ENCODE assay signal across 26 cellular contexts in genomic region chr6:160737934-160738333, GRCh38. TPM values are rescaled to one million over a fixed set of nuclear protein-coding genes. Genes with fewer than 3 reads are reported as not detected.
"Had no signal": no experiment of that assay in that cellular context is flagged by ENCODE, and none has a peak within 500 bp of the region (broad histone marks: within the 10 kb centered on the region; RNA-seq: fewer than 3 reads in every experiment).

No MANE protein-coding gene starts in this region.

- H3K9me3 Mint-ChIP-seq: activated naive CD8-positive, alpha-beta T cell treated with anti-CD3 and anti-CD28 coated beads, Interleukin-2, amount 50 U/mL, for 24 hours; activated T-helper 2 cell treated with anti-CD3 and anti-CD28 coated beads, Interferon-gamma antibody, Interleukin-2, Interleukin-4, amounts not matched to agents 10 μg/mL and 5 μg/mL and 100 μg/mL, durations not matched to agents 14 hours and 24 hours and 36 hours; central memory CD8-positive, alpha-beta T cell had no signal

- DNase-seq: activated CD4-positive, alpha-beta T cell treated with anti-CD3 and anti-CD28 coated beads, Interleukin-2, amount 50 U/mL, for 4 hours; activated naive CD4-positive, alpha-beta T cell treated with Interleukin-2 at 50 U/mL for 16 hours; activated naive CD8-positive, alpha-beta T cell treated with anti-CD3 and anti-CD28 coated beads, Interleukin-2, amount 50 U/mL, for 24 hours; anterior cingulate cortex; colonic mucosa; endodermal cell; erythroblast; heart left ventricle; left ventricle myocardium superior; mesenchymal stem cell; naive thymus-derived CD4-positive, alpha-beta T cell; stimulated activated CD4-positive, alpha-beta T cell treated with anti-CD3 and anti-CD28 coated beads, Interleukin-2, amount 100 ng/mL, for 24 hours; stimulated activated naive CD8-positive, alpha-beta T cell treated with anti-CD3 and anti-CD28 coated beads, Interleukin-15, Interleukin-2, amounts not matched to agents 100 U/mL and 50 U/mL, for 24 hours; substantia nigra; T-helper 1 cell; T-helper 9 cell had no signal

- H3K27ac Mint-ChIP-seq: activated naive CD8-positive, alpha-beta T cell treated with anti-CD3 and anti-CD28 coated beads, Interleukin-2, amount 50 U/mL, for 24 hours; activated T-helper 2 cell treated with anti-CD3 and anti-CD28 coated beads, Interferon-gamma antibody, Interleukin-2, Interleukin-4, amounts not matched to agents 10 μg/mL and 5 μg/mL and 100 μg/mL, durations not matched to agents 14 hours and 24 hours and 36 hours; brain; endodermal cell; naive thymus-derived CD4-positive, alpha-beta T cell; neural progenitor cell; progenitor cell of endocrine pancreas had no signal

- H3K27me3 Mint-ChIP-seq: central memory CD8-positive, alpha-beta T cell; progenitor cell of endocrine pancreas had no signal

- ATAC-seq: activated naive CD8-positive, alpha-beta T cell treated with anti-CD3 and anti-CD28 coated beads, Interleukin-2, amount 50 U/mL, for 24 hours; gastroesophageal sphincter; heart left ventricle; left ventricle myocardium superior; naive thymus-derived CD4-positive, alpha-beta T cell; stimulated activated naive CD8-positive, alpha-beta T cell treated with anti-CD3 and anti-CD28 coated beads, Interleukin-15, Interleukin-2, amounts not matched to agents 100 U/mL and 50 U/mL, for 24 hours had no signal

- H3K36me3 Mint-ChIP-seq: brain; naive thymus-derived CD4-positive, alpha-beta T cell; neural progenitor cell had no signal

- H3K4me3 ChIP-seq: colonic mucosa, gastroesophageal sphincter, heart left ventricle, neural progenitor cell, right atrium auricular region, tibial nerve, vagina had no signal

- H3K4me1 Mint-ChIP-seq: activated naive CD8-positive, alpha-beta T cell treated with anti-CD3 and anti-CD28 coated beads, Interleukin-2, amount 50 U/mL, for 24 hours; central memory CD8-positive, alpha-beta T cell; endodermal cell; neural progenitor cell had no signal

- H3K4me3 Mint-ChIP-seq: activated naive CD8-positive, alpha-beta T cell treated with anti-CD3 and anti-CD28 coated beads, Interleukin-2, amount 50 U/mL, for 24 hours; brain; central memory CD8-positive, alpha-beta T cell; endodermal cell; naive thymus-derived CD4-positive, alpha-beta T cell; neural progenitor cell had no signal

RNA-seq across cellular contexts. Expression of gene PLG, which starts 35.9 kb away (rescaled TPM):
- total RNA-seq: endodermal cell, gastroesophageal sphincter, kidney epithelial cell, right atrium auricular region, vagina had no signal
